ENCODE assay signal across 1 cellular context in the genomic region with DNA sequence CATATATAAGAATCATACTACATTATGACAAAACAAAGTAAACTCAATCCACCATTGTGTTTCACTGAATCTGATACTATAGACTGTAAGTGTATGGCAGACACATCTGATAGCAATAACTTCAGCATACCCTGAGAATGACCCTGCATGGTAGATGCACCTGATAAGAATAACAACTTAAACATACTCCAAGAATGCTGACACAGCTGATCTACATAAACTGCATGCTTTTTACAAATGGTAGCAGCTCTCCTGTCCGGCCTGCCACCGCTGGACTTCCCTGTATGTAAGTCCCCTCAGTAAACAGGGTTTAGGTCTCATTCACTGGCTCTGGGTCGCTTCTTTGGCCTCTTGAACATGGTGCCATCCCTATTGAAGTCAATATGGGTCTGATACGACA.
A peak's percentile ranks its signal among the peaks of the same experiment; 100 is the strongest.
TF ChIP-seq lines count a peak whose summit lies in the region.

No MANE protein-coding gene starts in this region.

TF ChIP-seq in K562, 482 proteins besides CTCF, POLR2A, EP300 and RAD21 (continued from another document):
- TF ChIP-seq NUFIP1 (IDR thresholded peaks at IDR 0.05; ENCODE audit: partially characterized antibody) (no peak), ZNF316 (IDR thresholded peaks at IDR 0.05) (peak; percentile 92), MAFK (IDR thresholded peaks at IDR 0.05; ENCODE audit: low read length) (peak; percentile 91), RB1 (IDR thresholded peaks at IDR 0.05; ENCODE audit: low read depth) (no peak), C11orf30 (IDR thresholded peaks at IDR 0.05; ENCODE audit: low read depth) (peak; percentile 87), MYNN (IDR thresholded peaks at IDR 0.05) (no peak), MYNN (CRISPR knock-in tag; IDR thresholded peaks at IDR 0.05) (no peak), HCFC1 (IDR thresholded peaks at IDR 0.05; ENCODE audit: low read depth, low read length) (no peak)
- TF ChIP-seq, protein P1, sequence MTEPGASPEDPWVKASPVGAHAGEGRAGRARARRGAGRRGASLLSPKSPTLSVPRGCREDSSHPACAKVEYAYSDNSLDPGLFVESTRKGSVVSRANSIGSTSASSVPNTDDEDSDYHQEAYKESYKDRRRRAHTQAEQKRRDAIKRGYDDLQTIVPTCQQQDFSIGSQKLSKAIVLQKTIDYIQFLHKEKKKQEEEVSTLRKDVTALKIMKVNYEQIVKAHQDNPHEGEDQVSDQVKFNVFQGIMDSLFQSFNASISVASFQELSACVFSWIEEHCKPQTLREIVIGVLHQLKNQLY (CRISPR knock-in tag; conservative IDR thresholded peaks at IDR 0.05) = no peak
